ENCODE assay signal across 13 cellular contexts in the genomic region with DNA sequence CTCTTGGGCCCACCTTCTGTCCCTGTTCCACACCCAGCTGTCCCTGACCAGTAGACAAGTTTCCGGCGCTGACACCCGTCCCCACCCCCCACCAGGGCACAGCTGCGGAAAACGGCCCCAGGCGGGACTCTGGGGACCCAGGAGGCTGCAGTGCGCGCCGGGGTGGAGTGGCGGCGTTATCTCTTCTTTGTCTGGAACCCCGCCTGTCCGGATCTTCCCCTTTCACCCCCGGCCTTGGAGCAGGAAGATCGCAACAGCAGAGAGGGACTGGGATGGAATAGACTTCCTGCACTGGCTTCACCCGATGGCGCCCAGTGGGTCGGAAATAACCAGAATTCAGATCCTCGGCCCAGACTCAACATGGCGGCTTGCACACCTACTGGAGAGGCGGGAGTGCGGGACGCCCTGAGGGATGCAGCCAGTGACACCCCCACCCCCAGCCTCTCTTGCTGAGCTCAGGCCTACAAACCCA. TPM values are rescaled to one million over a fixed set of nuclear protein-coding genes. Genes with fewer than 3 reads are reported as not detected.
DNase-seq lines count a peak whose midpoint lies in the region; ATAC-seq and TF ChIP-seq lines count a peak whose summit lies in the region.
"Had no signal": no experiment of that assay in that cellular context is flagged by ENCODE, and none has a peak within 500 bp of the region (broad histone marks: within the 10 kb centered on the region; RNA-seq: fewer than 3 reads in every experiment).

No MANE protein-coding gene starts in this region.

- H3K9me3 ChIP-seq in BLaER1 treated with 17β-estradiol and CSF1 and Interleukin-3, amounts not matched to agents 10 nM and 100 nM (replicated peaks in 1 of 11): peaks cover 0 to 8% (median 0%) of the 10 kb centered on the region in 11 experiments; a peak in 4 of 22 replicates
- H3K9me3 ChIP-seq in OCI-LY7 (ENCODE audit: low read length): no peaks in the 10 kb centered on the region
- peaks cover 5% of the 10 kb centered on the region; the same call in 1 of the 2 replicates for H3K9me3 ChIP-seq in iPS-20b (ENCODE audit: insufficient read depth, low read depth, low read length)

- H3K27ac Mint-ChIP-seq in HFFc6: no peak overlapping the region

- ATAC-seq in HG03439 (IDR thresholded peaks at IDR 0.05; ENCODE audit: unreplicated experiment) (no peak), GM19397 (IDR thresholded peaks at IDR 0.05; ENCODE audit: unreplicated experiment) (no peak)

- TF ChIP-seq CTCF in GM12873 (IDR thresholded peaks at IDR 0.05; ENCODE audit: insufficient read depth, low read depth, low read length, missing control alignments) (peak; percentile 18), OCI-LY7 (conservative IDR thresholded peaks at IDR 0.05; ENCODE audit: low read length) (peak; percentile 67), HFFc6 (IDR thresholded peaks at IDR 0.05) (no peak)

- peaks cover 12% of the 10 kb centered on the region; the same call in 1 of the 2 replicates for H3K4me1 Mint-ChIP-seq in HFFc6 (ENCODE audit: low read depth)

- H3K4me1 ChIP-seq in BLaER1 treated with 17β-estradiol and CSF1 and Interleukin-3, amounts not matched to agents 10 nM and 100 nM: peaks cover 28 to 88% (median 61%) of the 10 kb centered on the region in 10 experiments
- H3K4me1 ChIP-seq in OCI-LY7 (ENCODE audit: insufficient read depth, low read length, poor library complexity, severe bottlenecking): peaks cover 62% of the 10 kb centered on the region
- H3K4me1 ChIP-seq in iPS-20b (ENCODE audit: insufficient read depth, low read length): peaks cover 13% of the 10 kb centered on the region; the same call in 1 of the 2 replicates

- H3K4me3 Mint-ChIP-seq in HFFc6: no peak overlapping the region

- POLR2A ChIA-PET in OCI-LY7 (lab: Charles Lee): interaction anchor here (0.7 to 2.0 kb wide), 10 partner anchors 11 to 273 kb away, joined by 3 to 9 read pairs (median 5); no protein-coding TSS in a partner anchor

- peak overlapping the region; percentile 78 to 98 (median 96) for H3K4me2 ChIP-seq in BLaER1 treated with 17β-estradiol and CSF1 and Interleukin-3, amounts not matched to agents 10 nM and 100 nM
- peak overlapping the region; percentile 81 for H3K4me2 ChIP-seq in OCI-LY7 (ENCODE audit: low read length)

- H3K9ac ChIP-seq in BLaER1 treated with 17β-estradiol and CSF1 and Interleukin-3, amounts not matched to agents 10 nM and 100 nM: peak overlapping the region in 10 of 11 experiments; percentile 41 to 93 (median 88); a peak in 20 of 22 replicates
- no peak overlapping the region for H3K9ac ChIP-seq in iPS-20b (ENCODE audit: low read depth, low read length)

- H3K27ac ChIP-seq in BLaER1 treated with 17β-estradiol and CSF1 and Interleukin-3, amounts not matched to agents 10 nM and 100 nM: peak overlapping the region in 9 of 11 experiments; percentile 20 to 82 (median 69); a peak in 18 of 22 replicates
- H3K27ac ChIP-seq in OCI-LY7 (ENCODE audit: low read depth, low read length, poor library complexity, severe bottlenecking) (peak overlapping the region; percentile 95), iPS-20b (ENCODE audit: low read length) (no peak overlapping the region)

- CTCF ChIA-PET in OCI-LY7 (lab: Charles Lee; ENCODE audit: unreplicated experiment): interaction anchor here (0.6 to 1.3 kb wide), 2 partner anchors 97 to 384 kb away, joined by 4 read pairs; no protein-coding TSS in a partner anchor

- H2AFZ ChIP-seq in OCI-LY7 (ENCODE audit: low read length): no peak overlapping the region; the same call in 1 of the 2 replicates

- BruUV-seq in OCI-LY7 (replicated peaks; lab: Mats Ljungman, UMichigan): TSS peak; percentile 63

- no peaks in the 10 kb centered on the region for H3K9me2 ChIP-seq in OCI-LY7 (ENCODE audit: insufficient read depth, low read length)

- intact Hi-C loops in OCI-LY7 (cut with micrococcal nuclease; ENCODE audit: unreplicated experiment): no loop called here

- peaks cover 94% of the 10 kb centered on the region for H3K79me2 ChIP-seq in OCI-LY7 (ENCODE audit: insufficient read depth, low read depth, low read length)

- H3K36me3 Mint-ChIP-seq in HFFc6 (ENCODE audit: low read depth): peaks cover 3% of the 10 kb centered on the region; the same call in 1 of the 2 replicates

- DNase-seq in OCI-LY7 (ENCODE audit: low spot score): peak; percentile 85
- no peak for DNase-seq in UCSD-AML1 (lab: John Stamatoyannopoulos, UW; ENCODE audit: unreplicated experiment)
- DNase-seq in HFFc6: no peak
- DNase-seq: activated CD4-positive, CD25-positive, alpha-beta regulatory T cell; activated effector memory CD4-positive, alpha-beta T cell treated with anti-CD3 and anti-CD28 coated beads, Interleukin-2, amount 50 U/mL, for 16 hours; SHP77 had no signal

- H3K27me3 Mint-ChIP-seq in HFFc6 (ENCODE audit: insufficient read depth): peaks cover 64% of the 10 kb centered on the region

- peaks cover 0 to 29% (median 4%) of the 10 kb centered on the region in 11 experiments; a peak in 9 of 22 replicates for H3K36me3 ChIP-seq in BLaER1 treated with 17β-estradiol and CSF1 and Interleukin-3, amounts not matched to agents 10 nM and 100 nM
- peaks cover 58% of the 10 kb centered on the region for H3K36me3 ChIP-seq in OCI-LY7 (ENCODE audit: insufficient read depth, low read length)
- no peaks in the 10 kb centered on the region for H3K36me3 ChIP-seq in iPS-20b (ENCODE audit: insufficient read depth, low read depth, low read length)

- H3K9me3 Mint-ChIP-seq in HFFc6: no peaks in the 10 kb centered on the region

- peaks cover 0 to 87% (median 65%) of the 10 kb centered on the region in 11 experiments; a peak in 20 of 22 replicates for H4K20me1 ChIP-seq in BLaER1 treated with 17β-estradiol and CSF1 and Interleukin-3, amounts not matched to agents 10 nM and 100 nM
- peaks cover 41% of the 10 kb centered on the region for H4K20me1 ChIP-seq in OCI-LY7 (ENCODE audit: insufficient read depth, low read length)

- peaks cover 99 to 100% (median 99%) of the 10 kb centered on the region in 11 experiments for H3K27me3 ChIP-seq in BLaER1 treated with 17β-estradiol and CSF1 and Interleukin-3, amounts not matched to agents 10 nM and 100 nM
- peaks cover 98% of the 10 kb centered on the region for H3K27me3 ChIP-seq in iPS-20b (ENCODE audit: insufficient read depth, low read length)

- peak overlapping the region; percentile 56 to 84 (median 79) for H3K4me3 ChIP-seq in BLaER1 treated with 17β-estradiol and CSF1 and Interleukin-3, amounts not matched to agents 10 nM and 100 nM
- H3K4me3 ChIP-seq in OCI-LY7 (ENCODE audit: low read depth, low read length, poor library complexity, severe bottlenecking) (peak overlapping the region; percentile 88), iPS-20b (ENCODE audit: low read length) (peak overlapping the region; percentile 62)

RNA-seq across cellular contexts. Expression of gene PAX5, which starts 4.7 kb away (rescaled TPM):
- total RNA-seq in OCI-LY7 (2014; rRNA removed; shearing (Covaris generic)): 50.4 and 62.5 TPM in 2 replicates
- total RNA-seq in OCI-LY7 (2022): 141 and 148 TPM in 2 replicates
- not detected for total RNA-seq in HFFc6 (2021; fragmentation: NEBNext Ultra II Directional; extraction: Animal tissue kit (Norgen Biotek cat#: 25700))
- total RNA-seq: MCF 10A, NCI-H460 had no signal

Comparison
In these comparisons a context has a peak if more than half of its experiments do, and no peak if none do; other contexts are left out.
1. RNA of gene PAX5, which starts 4.7 kb away (total RNA-seq): 50.4 to 148 TPM in OCI-LY7; not detected in HFFc6; every median in the first group is over 10 times any median in the second.
2. Peak in every context shown above with its lines, with median percentiles within 50 percentile points of each other: H3K4me3 ChIP-seq.